ENCODE assay signal across 17 cellular contexts in the genomic region with DNA sequence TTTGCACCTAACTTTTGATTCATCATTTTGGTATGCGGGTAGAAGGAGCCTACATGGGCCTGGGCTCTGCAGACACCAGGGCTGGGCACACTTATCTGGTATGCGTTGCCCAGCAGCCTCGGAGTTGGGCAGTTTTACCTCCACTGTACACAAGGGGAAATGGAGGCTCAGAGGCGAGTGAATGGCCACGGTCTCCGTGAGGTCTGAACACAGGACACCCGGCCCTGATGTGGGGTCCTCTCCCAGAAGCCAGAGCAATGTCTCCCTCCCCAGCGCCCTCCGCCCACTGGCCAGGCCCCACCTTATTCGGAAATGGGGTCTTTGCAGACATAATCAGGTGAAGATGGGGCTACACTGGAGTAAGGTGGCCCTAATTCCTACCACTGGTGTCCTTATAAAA.
"Had no signal": no experiment of that assay in that cellular context is flagged by ENCODE, and none has a peak within 500 bp of the region (broad histone marks: within the 10 kb centered on the region; RNA-seq: fewer than 3 reads in every experiment).

No MANE protein-coding gene starts in this region.

- H3K9me3 ChIP-seq: body of pancreas, colonic mucosa, pancreas, tibial nerve had no signal

- H3K4me1 Mint-ChIP-seq: stimulated activated naive B cell treated with anti-CD40 and anti-IgM and Interleukin-4, amounts not matched to agents 10 μg/mL and 1 μg/mL and 100 μg/mL, for 72 hours; T-cell had no signal

- H3K4me3 ChIP-seq: body of pancreas, colonic mucosa, pancreas, SK-N-MC, tibial nerve had no signal

- DNase-seq: activated T-cell treated with anti-CD3 and anti-CD28 coated beads for 4 hours; amniotic stem cell; colonic mucosa; effector CD8-positive, alpha-beta T cell; mammary epithelial cell; stimulated activated CD4-positive, alpha-beta T cell treated with anti-CD3 and anti-CD28 coated beads, Interleukin-15, amount 100 ng/mL, for 24 hours; stimulated activated CD4-positive, alpha-beta T cell treated with anti-CD3 and anti-CD28 coated beads, Interleukin-4, amount 100 ng/mL, for 1 hour; stimulated activated naive B cell treated with anti-CD40 and anti-IgM and Interleukin-4, amounts not matched to agents 10 μg/mL and 1 μg/mL and 100 μg/mL, for 72 hours; T-helper 9 cell had no signal

- H3K4me1 ChIP-seq: body of pancreas, pancreas had no signal

- H3K4me3 Mint-ChIP-seq: activated naive CD8-positive, alpha-beta T cell; stimulated activated naive B cell treated with anti-CD40 and anti-IgM and Interleukin-4, amounts not matched to agents 10 μg/mL and 1 μg/mL and 100 μg/mL, for 72 hours; T-cell had no signal

- H3K9me3 Mint-ChIP-seq: naive thymus-derived CD8-positive, alpha-beta T cell; T-cell had no signal

- H3K27me3 ChIP-seq: body of pancreas, colonic mucosa, foreskin keratinocyte, pancreas, tibial nerve had no signal

- H3K27me3 Mint-ChIP-seq: activated naive CD8-positive, alpha-beta T cell; naive thymus-derived CD8-positive, alpha-beta T cell; stimulated activated naive B cell treated with anti-CD40 and anti-IgM and Interleukin-4, amounts not matched to agents 10 μg/mL and 1 μg/mL and 100 μg/mL, for 72 hours; T-cell had no signal

- H3K36me3 ChIP-seq: colonic mucosa, pancreas had no signal

- ATAC-seq: body of pancreas; foreskin keratinocyte; naive thymus-derived CD8-positive, alpha-beta T cell; pancreas; stimulated activated naive B cell treated with anti-CD40 and anti-IgM and Interleukin-4, amounts not matched to agents 10 μg/mL and 1 μg/mL and 100 μg/mL, for 72 hours; T-cell had no signal

- H3K27ac ChIP-seq: body of pancreas, colonic mucosa, foreskin keratinocyte, pancreas, SK-N-MC had no signal

- H3K27ac Mint-ChIP-seq: activated naive CD8-positive, alpha-beta T cell; stimulated activated naive B cell treated with anti-CD40 and anti-IgM and Interleukin-4, amounts not matched to agents 10 μg/mL and 1 μg/mL and 100 μg/mL, for 72 hours; T-cell had no signal

- H3K36me3 Mint-ChIP-seq: stimulated activated naive B cell treated with anti-CD40 and anti-IgM and Interleukin-4, amounts not matched to agents 10 μg/mL and 1 μg/mL and 100 μg/mL, for 72 hours; T-cell had no signal
